Comparison of ENCODE assay signal across 1 cellular context in the genomic region with DNA sequence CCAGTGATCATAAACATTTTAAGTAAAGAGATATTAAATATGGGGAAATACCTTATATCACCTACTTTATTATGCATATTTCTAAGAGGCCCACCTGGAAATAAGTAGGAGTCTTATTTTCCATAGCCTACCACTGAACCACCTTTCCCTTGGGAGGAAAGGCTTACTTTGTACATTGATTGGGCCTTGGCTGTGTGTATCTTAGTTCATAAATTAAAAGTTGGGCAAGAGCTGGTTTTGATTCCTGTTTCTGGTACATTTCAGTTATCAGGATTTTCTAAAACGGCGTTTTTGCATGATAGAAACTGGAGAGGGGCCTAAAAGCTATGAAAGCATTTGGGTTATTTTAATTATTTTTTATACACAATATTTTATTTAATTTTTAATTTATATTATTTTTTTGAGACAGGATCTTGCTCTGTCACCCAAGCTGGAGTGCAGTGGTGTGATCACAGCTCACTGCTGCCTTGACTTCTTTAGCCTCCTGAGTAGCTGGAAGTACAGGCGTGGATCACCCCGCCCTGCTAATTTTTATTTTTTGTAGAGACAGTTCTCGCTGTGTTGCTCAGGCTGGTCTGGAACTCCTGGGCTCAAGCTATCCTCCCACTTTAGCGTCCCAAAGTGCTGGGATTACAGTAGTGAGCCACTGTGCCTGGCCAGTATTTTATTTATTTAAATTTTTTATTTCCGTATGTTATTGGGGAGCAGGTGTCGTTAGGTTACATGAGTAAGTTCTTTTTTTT.
TF ChIP-seq lines count a peak whose summit lies in the region.

No MANE protein-coding gene starts in this region.

TF ChIP-seq in A549, 52 proteins besides CTCF, POLR2A, EP300 and RAD21:
- TF ChIP-seq HOXA7 (CRISPR knock-in tag; IDR thresholded peaks at IDR 0.05): no peak
- no peak for TF ChIP-seq PHF8 (IDR thresholded peaks at IDR 0.05; ENCODE audit: borderline replicate concordance, low read depth)
- TF ChIP-seq NPAS2 (CRISPR knock-in tag; IDR thresholded peaks at IDR 0.05; ENCODE audit: borderline replicate concordance): no peak
- TF ChIP-seq ZNF302 (CRISPR knock-in tag; IDR thresholded peaks at IDR 0.05): no peak
- no peak for TF ChIP-seq RARB (CRISPR knock-in tag; IDR thresholded peaks at IDR 0.05)
- TF ChIP-seq CHD2 (IDR thresholded peaks at IDR 0.05; ENCODE audit: low read length, partially characterized antibody): no peak
- TF ChIP-seq ZC3H11A (IDR thresholded peaks at IDR 0.05): no peak
- TF ChIP-seq MAZ (IDR thresholded peaks at IDR 0.05; ENCODE audit: borderline replicate concordance, low read depth, low read length): no peak
- TF ChIP-seq HOXB13 (CRISPR knock-in tag; IDR thresholded peaks at IDR 0.05; ENCODE audit: low read depth): no peak
- TF ChIP-seq CEBPB (IDR thresholded peaks at IDR 0.05): no peak
- TF ChIP-seq REST (IDR thresholded peaks at IDR 0.05): no peak
- TF ChIP-seq NFE2L2 (conservative IDR thresholded peaks at IDR 0.05; ENCODE audit: low read length): no peak
- no peak for TF ChIP-seq MAFK (IDR thresholded peaks at IDR 0.05; ENCODE audit: partially characterized antibody)
